In the genomic region with DNA sequence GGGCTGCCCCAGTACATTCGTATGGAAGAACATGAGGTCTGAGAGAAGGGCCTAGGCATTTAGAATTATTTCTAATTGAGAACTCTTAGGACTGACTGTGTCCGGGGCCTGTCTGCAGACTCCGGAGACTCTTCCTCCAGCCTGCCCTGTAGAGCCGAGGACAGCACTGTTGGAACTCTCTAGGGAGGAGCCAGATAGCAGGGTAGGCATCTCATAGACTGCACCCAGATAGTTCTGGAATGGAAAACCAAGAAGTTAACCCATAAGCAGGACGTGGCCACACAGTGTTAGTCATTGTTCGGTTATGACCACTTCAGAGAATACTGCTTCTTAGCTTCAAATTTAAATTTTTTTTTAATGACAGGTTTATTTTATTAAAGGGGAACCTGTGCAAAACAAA, we compare ENCODE assay signal across 14 cellular contexts. TPM values are rescaled to one million over a fixed set of nuclear protein-coding genes. Genes with fewer than 3 reads are reported as not detected.
DNase-seq lines count a peak whose midpoint lies in the region; ATAC-seq, FAIRE-seq and TF ChIP-seq lines count a peak whose summit lies in the region.
"Had no signal": no experiment of that assay in that cellular context is flagged by ENCODE, and none has a peak within 500 bp of the region (broad histone marks: within the 10 kb centered on the region; RNA-seq: fewer than 3 reads in every experiment).

No MANE protein-coding gene starts in this region.

- CTCF ChIA-PET in AG04449 (lab: Yijun Ruan, JAX), result interaction anchor here (0.9 to 2.1 kb wide), 3 partner anchors 11 to 185 kb away, joined by 3 to 6 read pairs (median 3); no protein-coding TSS in a partner anchor
- CTCF ChIA-PET in activated CD8-positive, alpha-beta T cell treated with anti-CD3 and anti-CD28 coated beads for 36 hours (lab: Charles Lee), result interaction anchor here (0.9 to 2.5 kb wide), 8 partner anchors 10 to 184 kb away, joined by 3 to 12 read pairs (median 4); no protein-coding TSS in a partner anchor

- peak; percentile 44 for ATAC-seq in DND-41 (ENCODE audit: insufficient read depth, low read depth)
- peak; percentile 70 for ATAC-seq in activated CD8-positive, alpha-beta T cell treated with anti-CD3 and anti-CD28 coated beads for 36 hours
- no peak for ATAC-seq in GM21381 (IDR thresholded peaks at IDR 0.05; ENCODE audit: unreplicated experiment)

- H3K4me2 ChIP-seq in DND-41 (ENCODE audit: insufficient read depth, low read length), result peak overlapping the region; percentile 16; the same call in 1 of the 2 replicates

- H3K9me3 ChIP-seq in DND-41 (ENCODE audit: insufficient read depth, low read length, severe bottlenecking) (no peaks in the 10 kb centered on the region), kidney (ENCODE audit: control insufficient read depth in 1 of 2, low read length in 2 of 2) (no peaks in the 10 kb centered on the region), prostate gland (no peaks in the 10 kb centered on the region)

- POLR2A ChIA-PET in AG04449 (lab: Yijun Ruan, JAX), result no interaction called here
- POLR2A ChIA-PET in activated CD8-positive, alpha-beta T cell treated with anti-CD3 and anti-CD28 coated beads for 36 hours (lab: Charles Lee), result interaction anchor here (1.0 to 2.4 kb wide), 7 partner anchors 12 to 54 kb away, joined by 3 to 8 read pairs (median 4); no protein-coding TSS in a partner anchor

- 0 out of 2 replicates have a peak overlapping the region, but pooled peaks have one; percentile 29 for H3K9ac ChIP-seq in DND-41 (ENCODE audit: low read depth, low read length)
- H3K9ac ChIP-seq in kidney (ENCODE audit: low read length in 2 of 2), result no peak overlapping the region

- H3K9me3 Mint-ChIP-seq in activated CD8-positive, alpha-beta T cell treated with anti-CD3 and anti-CD28 coated beads for 36 hours, result peaks cover 7% of the 10 kb centered on the region

- H3K4me1 ChIP-seq in DND-41 (ENCODE audit: insufficient read depth, low read length) (peaks cover 56% of the 10 kb centered on the region), kidney (ENCODE audit: control insufficient read depth in 1 of 2, insufficient read depth in 1 of 2, low read depth in 1 of 2, low read length in 2 of 2) (peaks cover 2 to 3% of the 10 kb centered on the region in 2 donors), prostate gland (replicated peaks) (no peaks in the 10 kb centered on the region)
- H3K4me1 ChIP-seq: tibial artery had no signal

- H3K27me3 ChIP-seq in DND-41 (ENCODE audit: insufficient read depth, low read length, poor library complexity) (no peaks in the 10 kb centered on the region), prostate gland (replicated peaks; ENCODE audit: insufficient read depth) (no peaks in the 10 kb centered on the region)
- H3K27me3 ChIP-seq: cardiac muscle cell, tibial artery had no signal

- intact Hi-C loops in activated CD8-positive, alpha-beta T cell treated with anti-CD3 and anti-CD28 coated beads for 36 hours (cut with micrococcal nuclease), result loop anchor here (5.0 kb wide), 1 partner anchor 54 kb away; no protein-coding TSS in a partner anchor
- intact Hi-C loops in kidney (cut with DNase I), result no loop called here
- intact Hi-C loops in prostate gland (cut with DNase I), result no loop called here

- no peaks in the 10 kb centered on the region for H3K27me3 Mint-ChIP-seq in activated CD8-positive, alpha-beta T cell treated with anti-CD3 and anti-CD28 coated beads for 36 hours

- H3K4me3 ChIP-seq in AG04449 (ENCODE audit: low read depth, low read length) (no peak overlapping the region), DND-41 (ENCODE audit: low read depth in 1 of 2, low read length in 2 of 2) (no peak overlapping the region), kidney (ENCODE audit: low read length in 2 of 2) (no peak overlapping the region), prostate gland (no peak overlapping the region)
- H3K4me3 ChIP-seq: cardiac muscle cell, tibial artery had no signal

- peaks cover under 1% of the 10 kb centered on the region for H3K79me2 ChIP-seq in DND-41 (ENCODE audit: insufficient read depth, low read length)

- no peak overlapping the region for H2AFZ ChIP-seq in DND-41 (ENCODE audit: low read depth, low read length)

- no peak for TF ChIP-seq POLR2A in prostate gland (IDR thresholded peaks at IDR 0.05)

- H3K27ac Mint-ChIP-seq in activated CD8-positive, alpha-beta T cell treated with anti-CD3 and anti-CD28 coated beads for 36 hours, result peak overlapping the region; percentile 99

- no peak for FAIRE-seq in kidney (lab: Jason Lieb, UNC)
- FAIRE-seq: GM12892 had no signal

- DNase-seq in AG04449 (ENCODE audit: low read depth, low spot score) (peak; percentile 40), DND-41 (peak; percentile 20), kidney (peak; percentile 26), DMS79 (lab: John Stamatoyannopoulos, UW) (no peak), prostate gland (ENCODE audit: low spot score) (no peak)
- DNase-seq in activated CD8-positive, alpha-beta T cell treated with anti-CD3 and anti-CD28 coated beads for 36 hours, result peak; percentile 69
- no peak for DNase-seq in stimulated activated naive CD4-positive, alpha-beta T cell (lab: John Stamatoyannopoulos, UW)
- DNase-seq: kidney glomerular epithelial cell; NCI-H510A treated with DMSO at 0.1 percent for 48 hours; stimulated activated CD4-positive, alpha-beta T cell treated with anti-CD3 and anti-CD28 coated beads, Interleukin-4, amount 100 ng/mL, for 1 hour; tibial artery had no signal

- no peak overlapping the region for H3K4me3 Mint-ChIP-seq in activated CD8-positive, alpha-beta T cell treated with anti-CD3 and anti-CD28 coated beads for 36 hours

- H3K27ac ChIP-seq in DND-41 (ENCODE audit: low read length), result peak overlapping the region; percentile 93
- no peak overlapping the region for H3K27ac ChIP-seq in kidney (ENCODE audit: low read depth in 2 of 2, low read length in 2 of 2)
- no peak overlapping the region for H3K27ac ChIP-seq in prostate gland
- H3K27ac ChIP-seq: cardiac muscle cell, tibial artery had no signal

- TF ChIP-seq CTCF in AG04449 (IDR thresholded peaks at IDR 0.05; ENCODE audit: insufficient read depth, low read length, missing control alignments), result no peak
- TF ChIP-seq CTCF in DND-41 (IDR thresholded peaks at IDR 0.05; ENCODE audit: borderline replicate concordance, extremely low read depth, low read length, poor library complexity, severe bottlenecking), result no peak
- no peak for TF ChIP-seq CTCF in activated CD8-positive, alpha-beta T cell treated with anti-CD3 and anti-CD28 coated beads for 36 hours (IDR thresholded peaks at IDR 0.05)
- TF ChIP-seq CTCF in kidney (IDR thresholded peaks at IDR 0.05; ENCODE audit: borderline replicate concordance, extremely low read depth, insufficient read depth), result no peak
- no peak for TF ChIP-seq CTCF in prostate gland (IDR thresholded peaks at IDR 0.05)

- peaks cover 82% of the 10 kb centered on the region for H3K36me3 Mint-ChIP-seq in activated CD8-positive, alpha-beta T cell treated with anti-CD3 and anti-CD28 coated beads for 36 hours (ENCODE audit: low read depth)

- H3K36me3 ChIP-seq in DND-41 (ENCODE audit: insufficient read depth, low read length), result peaks cover 87% of the 10 kb centered on the region
- H3K36me3 ChIP-seq in kidney (ENCODE audit: control insufficient read depth in 1 of 2, insufficient read depth in 2 of 2, low read length in 2 of 2), result peaks cover 19 to 75% of the 10 kb centered on the region in 2 donors
- H3K36me3 ChIP-seq in prostate gland, result peaks cover 0 to 9% of the 10 kb centered on the region in 2 donors

- WGBS in prostate gland, result 88% methylated on average over 6 of the region's 6 CpGs

- peaks cover 79% of the 10 kb centered on the region for H3K4me1 Mint-ChIP-seq in activated CD8-positive, alpha-beta T cell treated with anti-CD3 and anti-CD28 coated beads for 36 hours (ENCODE audit: low read depth)

- no peaks in the 10 kb centered on the region for H4K20me1 ChIP-seq in DND-41 (ENCODE audit: insufficient read depth, low read length)

RNA-seq across cellular contexts. Expression of gene SNRK, which starts 59.5 kb away (rescaled TPM):
- 10 to 100 TPM; 28.9 to 29.2 TPM for total RNA-seq in activated CD8-positive, alpha-beta T cell treated with anti-CD3 and anti-CD28 coated beads for 36 hours
- total RNA-seq in kidney, result 62.3 TPM
- polyA plus RNA-seq in kidney (ENCODE audit: insufficient read depth, low read depth, low replicate concordance), result 15.6 TPM
- 10 to 100 TPM; 18.9 to 38.1 TPM for total RNA-seq in prostate gland

Comparison
In these comparisons a context has a peak if more than half of its experiments do, and no peak if none do; other contexts are left out.
1. DNase-seq: peak in AG04449 (single experiment), DND-41 (single experiment), activated CD8-positive, alpha-beta T cell treated with anti-CD3 and anti-CD28 coated beads for 36 hours (single experiment) and kidney (single experiment); none in stimulated activated naive CD4-positive, alpha-beta T cell (0 of 6), DMS79 (single experiment) and prostate gland (single experiment).